Comparison of ENCODE assay signal across 8 cellular contexts in the genomic region with DNA sequence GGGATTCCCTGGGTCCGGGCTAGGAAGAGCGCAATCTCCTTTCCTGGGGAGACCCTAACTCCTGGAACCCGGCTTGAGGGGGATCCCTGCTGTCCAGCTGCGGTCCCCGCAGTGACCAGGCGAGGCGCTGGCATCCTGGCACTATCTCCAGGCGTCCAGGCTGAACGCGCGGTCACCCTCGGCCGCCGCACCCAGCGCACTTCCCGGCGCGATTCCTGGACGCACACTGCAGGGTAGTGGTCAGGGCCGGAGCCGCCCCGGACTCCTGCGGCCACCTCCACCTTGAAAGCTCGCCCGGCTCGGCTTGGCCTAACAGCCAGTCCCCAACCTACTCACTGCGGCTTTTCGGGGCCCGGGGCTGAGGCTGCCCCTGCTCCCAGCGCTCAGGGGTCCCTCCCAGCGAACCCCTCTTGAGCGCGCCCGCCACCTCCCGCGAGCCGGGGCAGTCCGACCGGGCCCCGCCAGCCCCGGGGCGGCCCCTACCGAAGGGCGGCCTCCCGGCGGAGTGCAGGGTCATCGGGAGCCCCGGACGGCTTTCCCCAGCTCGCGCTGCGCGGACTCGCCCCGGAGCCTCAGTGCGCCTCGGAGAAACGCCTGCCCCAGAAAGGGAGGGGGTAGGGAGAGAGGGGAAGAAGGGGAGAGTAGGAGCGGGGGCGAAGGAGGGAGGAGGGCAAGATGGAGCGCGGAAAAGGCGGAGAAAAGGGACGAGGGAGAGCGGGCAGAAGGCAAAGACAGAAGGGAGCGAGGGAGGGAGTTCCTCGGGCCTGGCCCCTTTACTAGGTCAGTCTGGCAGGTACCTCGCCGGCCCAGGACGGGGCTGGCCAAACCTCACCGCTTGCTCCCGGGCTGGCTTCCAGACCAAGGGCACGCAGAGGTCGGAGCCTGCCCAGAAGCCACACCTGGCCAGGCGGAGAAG. TPM values are rescaled to one million over a fixed set of nuclear protein-coding genes. Genes with fewer than 3 reads are reported as not detected.
DNase-seq lines count a peak whose midpoint lies in the region; ATAC-seq and TF ChIP-seq lines count a peak whose summit lies in the region.

No MANE protein-coding gene starts in this region.

- DNase-seq in SK-MEL-5 (ENCODE audit: low read depth, low spot score), result peak; percentile 12
- peak; percentile 25 to 78 for DNase-seq in foreskin fibroblast
- peak; percentile 78 for DNase-seq in nephron progenitor cell
- DNase-seq in NCI-H1436 (lab: John Stamatoyannopoulos, UW), result no peak
- DNase-seq in NCI-H82 treated with DMSO at 0.1 percent for 48 hours (lab: John Stamatoyannopoulos, UW; ENCODE audit: unreplicated experiment), result no peak
- no peak for DNase-seq in activated CD4-positive, alpha-beta T cell treated with anti-CD3 and anti-CD28 coated beads for 4 hours

- H3K27ac Mint-ChIP-seq in nephron progenitor cell, result no peak overlapping the region

- in situ Hi-C loops in SK-MEL-5 (cut with HindIII; ENCODE audit: low pct_unique_long_range_greater_than_20kb, low sequenced_read_pairs), result no loop called here

- peaks cover 18% of the 10 kb centered on the region for H3K4me1 Mint-ChIP-seq in nephron progenitor cell

- no peaks in the 10 kb centered on the region for H3K36me3 Mint-ChIP-seq in nephron progenitor cell (ENCODE audit: low read depth)

- peak overlapping the region; percentile 81 for H3K4me3 Mint-ChIP-seq in nephron progenitor cell

- TF ChIP-seq CTCF in GM12873 (IDR thresholded peaks at IDR 0.05; ENCODE audit: insufficient read depth, low read depth, low read length, missing control alignments) (peak; percentile 67), foreskin fibroblast (IDR thresholded peaks at IDR 0.05; ENCODE audit: low read depth, low read length) (peak; percentile 36), nephron progenitor cell (IDR thresholded peaks at IDR 0.05) (peak; percentile 59)

- peak overlapping the region; percentile 37 to 60 for H3K4me3 ChIP-seq in foreskin fibroblast (ENCODE audit: low read depth in 1 of 2, low read length in 2 of 2)

- H3K9me3 Mint-ChIP-seq in nephron progenitor cell, result no peaks in the 10 kb centered on the region

- peak; percentile 41 for ATAC-seq in HG02610 (IDR thresholded peaks at IDR 0.05; ENCODE audit: unreplicated experiment)

- peaks cover 59% of the 10 kb centered on the region for H3K27me3 Mint-ChIP-seq in nephron progenitor cell (ENCODE audit: low read depth, poor library complexity)

RNA-seq across cellular contexts. Expression of a gene that starts 1.0 kb away (rescaled TPM):
- not detected in 2 replicates for total RNA-seq in SK-MEL-5 (2014; rRNA removed; shearing (Covaris generic))
- polyA plus RNA-seq in SK-MEL-5 (2015; cell fraction: cytosol; rRNA removed), result not detected in 2 replicates
- 1.5 TPM in 1 of 2 replicates, not detected in the other for polyA plus RNA-seq in SK-MEL-5 (2015; cell fraction: nucleus; rRNA removed)

RNA-seq across cellular contexts. Expression of a gene that starts 53.8 kb away (rescaled TPM):
- not detected in 2 replicates for total RNA-seq in SK-MEL-5 (2014; rRNA removed; shearing (Covaris generic))
- not detected in 2 replicates for polyA plus RNA-seq in SK-MEL-5 (2015; cell fraction: cytosol; rRNA removed)
- not detected in 2 replicates for polyA plus RNA-seq in SK-MEL-5 (2015; cell fraction: nucleus; rRNA removed)

Comparison
In these comparisons a context has a peak if more than half of its experiments do, and no peak if none do; other contexts are left out.
1. DNase-seq: peak in SK-MEL-5 (single experiment), foreskin fibroblast (2 of 2) and nephron progenitor cell (single experiment); none in NCI-H1436 (single experiment), NCI-H82 treated with DMSO at 0.1 percent for 48 hours (single experiment) and activated CD4-positive, alpha-beta T cell treated with anti-CD3 and anti-CD28 coated beads for 4 hours (0 of 2).
2. Peak in every context shown above with its lines, with median percentiles within 50 percentile points of each other: CTCF ChIP-seq.